8 cellular contexts compared by ENCODE assay signal in genomic region chr9:4679268-4680177, GRCh38. TPM values are rescaled to one million over a fixed set of nuclear protein-coding genes. Genes with fewer than 3 reads are reported as not detected.
DNase-seq lines count a peak whose midpoint lies in the region; ATAC-seq and TF ChIP-seq lines count a peak whose summit lies in the region.

Gene CDC37L1, plus strand, starts transcription at chr9:4679569. Its CDS starts 199 bp downstream, at chr9:4679768.

- peak; percentile 96 for ATAC-seq in GM21381 (IDR thresholded peaks at IDR 0.05; ENCODE audit: unreplicated experiment)

- peaks cover 20% of the 10 kb centered on the region for H3K4me1 ChIP-seq in HUES48 (ENCODE audit: control insufficient read depth, insufficient read depth, low read length)
- H3K4me1 ChIP-seq in NT2/D1 (ENCODE audit: insufficient read depth, insufficient read length), result no peaks in the 10 kb centered on the region

- H3K4me1 Mint-ChIP-seq in Calu3 (ENCODE audit: low read depth, unreplicated experiment) (no peaks in the 10 kb centered on the region), endothelial cell (ENCODE audit: unreplicated experiment) (peaks cover 2% of the 10 kb centered on the region), mesothelial cell of epicardium (no peaks in the 10 kb centered on the region)

- H3K27ac Mint-ChIP-seq in Calu3 (ENCODE audit: unreplicated experiment) (no peak within 1 kb of the TSS), endothelial cell (ENCODE audit: unreplicated experiment) (no peak within 1 kb of the TSS), mesothelial cell of epicardium (no peak within 1 kb of the TSS)

- intact Hi-C loops in Calu3 (cut with micrococcal nuclease; ENCODE audit: unreplicated experiment), result loop anchor here (10.0 kb wide), 1 partner anchor 55 kb away; no protein-coding TSS in a partner anchor

- peak within 1 kb of the TSS; percentile 96 for H3K27ac ChIP-seq in HUES48 (ENCODE audit: low read depth, low read length)

- CTCF ChIA-PET in Calu3 (lab: Charles Lee), result interaction anchor here (0.7 kb wide), 1 partner anchor 22 kb away, joined by 3 read pairs; no protein-coding TSS in a partner anchor

- no peaks in the 10 kb centered on the region for H3K27me3 ChIP-seq in HUES48 (ENCODE audit: control insufficient read depth, insufficient read depth, low read length)
- H3K27me3 ChIP-seq in NT2/D1 (ENCODE audit: insufficient read depth, insufficient read length), result no peaks in the 10 kb centered on the region

- DNase-seq in Calu3 (peak; percentile 97), NT2/D1 (ENCODE audit: low read depth, low spot score) (peak; percentile 92), endothelial cell (ENCODE audit: low spot score) (peak; percentile 99), mesothelial cell of epicardium (ENCODE audit: low spot score in 2 of 2, unreplicated experiment in 2 of 2) (peak; percentile 96 to 100)
- DNase-seq in activated CD8-positive, alpha-beta memory T cell treated with anti-CD3 and anti-CD28 coated beads, Interleukin-2, amount 50 U/mL, for 1 hour (ENCODE audit: extremely low read depth), result peak; percentile 95
- DNase-seq in stimulated activated CD8-positive, alpha-beta memory T cell treated with anti-CD3 and anti-CD28 coated beads, Interleukin-15, amount 100 ng/mL, for 48 hours (ENCODE audit: low read depth in 2 of 2), result peak; percentile 95 to 98

- H3K36me3 Mint-ChIP-seq in Calu3 (ENCODE audit: insufficient read depth, unreplicated experiment) (no peaks in the 10 kb centered on the region), endothelial cell (ENCODE audit: low read depth, unreplicated experiment) (no peaks in the 10 kb centered on the region), mesothelial cell of epicardium (no peaks in the 10 kb centered on the region)

- peak within 1 kb of the TSS; percentile 90 for H3K4me3 ChIP-seq in HUES48 (ENCODE audit: low read depth, low read length)
- H3K4me3 ChIP-seq in NT2/D1 (ENCODE audit: insufficient read length, low read depth), result peak within 1 kb of the TSS; percentile 90

- H3K36me3 ChIP-seq in HUES48 (ENCODE audit: control insufficient read depth, insufficient read depth, low read length), result 0 out of 2 replicates have a peak, but pooled peaks cover under 1% of the 10 kb centered on the region
- peaks cover 3% of the 10 kb centered on the region for H3K36me3 ChIP-seq in NT2/D1 (ENCODE audit: insufficient read depth, insufficient read length, low read length)

- TF ChIP-seq CTCF in Calu3 (IDR thresholded peaks at IDR 0.05; ENCODE audit: unreplicated experiment) (peak; percentile 42), endothelial cell (IDR thresholded peaks at IDR 0.05; ENCODE audit: unreplicated experiment) (peak; percentile 82), mesothelial cell of epicardium (IDR thresholded peaks at IDR 0.05; ENCODE audit: unreplicated experiment) (peak; percentile 76)

- H3K27me3 Mint-ChIP-seq in Calu3 (ENCODE audit: unreplicated experiment) (no peaks in the 10 kb centered on the region), endothelial cell (ENCODE audit: unreplicated experiment) (peaks cover 2% of the 10 kb centered on the region), mesothelial cell of epicardium (ENCODE audit: low read depth) (no peaks in the 10 kb centered on the region)

- H3K9me3 ChIP-seq in HUES48 (ENCODE audit: control insufficient read depth, insufficient read depth, low read length), result no peaks in the 10 kb centered on the region
- no peaks in the 10 kb centered on the region for H3K9me3 ChIP-seq in NT2/D1 (ENCODE audit: insufficient read depth, low read length)

- H3K9ac ChIP-seq in HUES48 (ENCODE audit: low read depth, low read length) (peak within 1 kb of the TSS; percentile 90), NT2/D1 (ENCODE audit: insufficient read length, low read depth) (peak within 1 kb of the TSS; percentile 92)

- H3K4me3 Mint-ChIP-seq in Calu3 (ENCODE audit: low read depth, unreplicated experiment) (no peak within 1 kb of the TSS), endothelial cell (ENCODE audit: unreplicated experiment) (no peak within 1 kb of the TSS), mesothelial cell of epicardium (no peak within 1 kb of the TSS)

- H3K9me3 Mint-ChIP-seq in Calu3 (ENCODE audit: low read depth, unreplicated experiment), result no peaks in the 10 kb centered on the region
- H3K9me3 Mint-ChIP-seq in endothelial cell (ENCODE audit: unreplicated experiment), result no peaks in the 10 kb centered on the region
- H3K9me3 Mint-ChIP-seq in mesothelial cell of epicardium, result no peaks in the 10 kb centered on the region

- BruUV-seq in Calu3 (replicated peaks; lab: Mats Ljungman, UMichigan), result no TSS peak

RNA-seq across cellular contexts. Expression of gene CDC37L1, which starts in this region (rescaled TPM):
- total RNA-seq in Calu3 (2022) (12.1 TPM in 2 replicates), endothelial cell (ENCODE audit: unreplicated experiment) (10.7 TPM), mesothelial cell of epicardium (12.6 to 13.2 TPM (median 12.7 TPM) in 3 replicates)

Comparison
In these comparisons a context has a peak if more than half of its experiments do, and no peak if none do; other contexts are left out.
1. Peak in every context shown above with its lines: DNase-seq, ATAC-seq, H3K4me3 ChIP-seq and H3K27ac ChIP-seq.